In genomic region chr6:156662025-156662445, GRCh38 we compare ENCODE assay signal across 9 cellular contexts.
DNase-seq lines count a peak whose midpoint lies in the region; ATAC-seq and TF ChIP-seq lines count a peak whose summit lies in the region.
"Had no signal": no experiment of that assay in that cellular context is flagged by ENCODE, and none has a peak within 500 bp of the region (broad histone marks: within the 10 kb centered on the region; RNA-seq: fewer than 3 reads in every experiment).

No MANE protein-coding gene starts in this region.

- in situ Hi-C loops in GM13977 (cut with MboI; ENCODE audit: low pct_unique_long_range_greater_than_20kb, low sequenced_read_pairs, unreplicated experiment), result no loop called here

- no peak overlapping the region for H3K27ac Mint-ChIP-seq in activated CD8-positive, alpha-beta T cell treated with anti-CD3 and anti-CD28 coated beads, Interleukin-2, amount 10 ng/mL, durations not matched to agents 7 days and 5 days

- H3K4me3 Mint-ChIP-seq in activated CD8-positive, alpha-beta T cell treated with anti-CD3 and anti-CD28 coated beads, Interleukin-2, amount 10 ng/mL, durations not matched to agents 7 days and 5 days, result no peak overlapping the region

- no peaks in the 10 kb centered on the region for H3K9me3 Mint-ChIP-seq in activated CD8-positive, alpha-beta T cell treated with anti-CD3 and anti-CD28 coated beads, Interleukin-2, amount 10 ng/mL, durations not matched to agents 7 days and 5 days (ENCODE audit: insufficient read depth)

- H4K20me1 ChIP-seq in MM.1S (ENCODE audit: insufficient read depth, low read length), result no peaks in the 10 kb centered on the region

- CTCF ChIA-PET in AG04449 (lab: Yijun Ruan, JAX), result no interaction called here
- CTCF ChIA-PET in activated CD8-positive, alpha-beta T cell treated with anti-CD3 and anti-CD28 coated beads, Interleukin-2, amount 10 ng/mL, durations not matched to agents 7 days and 5 days (lab: Charles Lee), result no interaction called here

- H3F3A ChIP-seq in MM.1S (ENCODE audit: insufficient read depth, low read length), result no peaks in the 10 kb centered on the region

- TF ChIP-seq CTCF in AG04449 (IDR thresholded peaks at IDR 0.05; ENCODE audit: insufficient read depth, low read length, missing control alignments) (peak; percentile 27), GM13977 (IDR thresholded peaks at IDR 0.05; ENCODE audit: extremely low read depth, insufficient read depth, missing control alignments) (peak; percentile 57), left lung (IDR thresholded peaks at IDR 0.05) (peak in 1 of 2 donors; percentile 22), MM.1S (IDR thresholded peaks at IDR 0.05; ENCODE audit: low read length) (no peak)

- H3K36me3 Mint-ChIP-seq in activated CD8-positive, alpha-beta T cell treated with anti-CD3 and anti-CD28 coated beads, Interleukin-2, amount 10 ng/mL, durations not matched to agents 7 days and 5 days (ENCODE audit: low read depth), result no peaks in the 10 kb centered on the region

- DNase-seq in AG04449 (ENCODE audit: low read depth, low spot score), result peak; percentile 45
- DNase-seq in GM13977 (ENCODE audit: low spot score), result peak; percentile 45
- DNase-seq in activated CD8-positive, alpha-beta T cell treated with anti-CD3 and anti-CD28 coated beads, Interleukin-2, amount 10 ng/mL, durations not matched to agents 7 days and 5 days, result peak; percentile 61
- DNase-seq in left lung, result no peak
- no peak for DNase-seq in HPDE6-E6E7 (ENCODE audit: extremely low spot score)
- DNase-seq in MM.1S, result no peak
- no peak for DNase-seq in A172 (ENCODE audit: low spot score)

- peak; percentile 63 for ATAC-seq in activated CD8-positive, alpha-beta T cell treated with anti-CD3 and anti-CD28 coated beads, Interleukin-2, amount 10 ng/mL, durations not matched to agents 7 days and 5 days
- peak; percentile 60 for ATAC-seq in left lung
- ATAC-seq in GM18498 (IDR thresholded peaks at IDR 0.05; ENCODE audit: unreplicated experiment), result no peak
- ATAC-seq: GM12878 had no signal

- H3K36me3 ChIP-seq in left lung (no peaks in the 10 kb centered on the region), MM.1S (replicated peaks; ENCODE audit: insufficient read depth, low read length) (no peaks in the 10 kb centered on the region)

- H3K79me2 ChIP-seq in MM.1S (ENCODE audit: low read length), result no peaks in the 10 kb centered on the region

- H3K9me2 ChIP-seq in MM.1S (replicated peaks; ENCODE audit: insufficient read depth, low read length), result no peaks in the 10 kb centered on the region

- H3K9me3 ChIP-seq in left lung, result no peaks in the 10 kb centered on the region
- H3K9me3 ChIP-seq in MM.1S (replicated peaks; ENCODE audit: insufficient read depth, low read length), result no peaks in the 10 kb centered on the region

- H3K27me3 Mint-ChIP-seq in activated CD8-positive, alpha-beta T cell treated with anti-CD3 and anti-CD28 coated beads, Interleukin-2, amount 10 ng/mL, durations not matched to agents 7 days and 5 days (ENCODE audit: low read depth), result peaks cover 17% of the 10 kb centered on the region

- no peak overlapping the region for H2AFZ ChIP-seq in MM.1S (ENCODE audit: low read length)

- no peak overlapping the region for H3K9ac ChIP-seq in MM.1S (ENCODE audit: low read length)

- H3K27me3 ChIP-seq in left lung, result no peaks in the 10 kb centered on the region
- no peaks in the 10 kb centered on the region for H3K27me3 ChIP-seq in MM.1S (replicated peaks; ENCODE audit: insufficient read depth, low read length)

- intact Hi-C loops in left lung (cut with DNase I), result no loop called here

- POLR2A ChIA-PET in AG04449 (lab: Yijun Ruan, JAX), result no interaction called here
- POLR2A ChIA-PET in activated CD8-positive, alpha-beta T cell treated with anti-CD3 and anti-CD28 coated beads, Interleukin-2, amount 10 ng/mL, durations not matched to agents 7 days and 5 days (lab: Charles Lee), result no interaction called here

- no peak overlapping the region for H3K4me3 ChIP-seq in AG04449 (ENCODE audit: low read depth, low read length)
- no peak overlapping the region for H3K4me3 ChIP-seq in left lung
- H3K4me3 ChIP-seq in MM.1S (ENCODE audit: low read length), result no peak overlapping the region
- H3K4me3 ChIP-seq: GM12878 had no signal

- peaks cover 4% of the 10 kb centered on the region for H3K4me1 Mint-ChIP-seq in activated CD8-positive, alpha-beta T cell treated with anti-CD3 and anti-CD28 coated beads, Interleukin-2, amount 10 ng/mL, durations not matched to agents 7 days and 5 days (ENCODE audit: low read depth)

- H3K4me2 ChIP-seq in MM.1S (ENCODE audit: low read depth, low read length), result no peak overlapping the region

- H3K27ac ChIP-seq in left lung (no peak overlapping the region), MM.1S (ENCODE audit: low read length) (no peak overlapping the region)

- H3K4me1 ChIP-seq in left lung (no peaks in the 10 kb centered on the region), MM.1S (ENCODE audit: low read length) (no peaks in the 10 kb centered on the region)

Comparison
In these comparisons a context has a peak if more than half of its experiments do, and no peak if none do; other contexts are left out.
1. DNase-seq: peak in AG04449 (single experiment), GM13977 (single experiment) and activated CD8-positive, alpha-beta T cell treated with anti-CD3 and anti-CD28 coated beads, Interleukin-2, amount 10 ng/mL, durations not matched to agents 7 days and 5 days (single experiment); none in left lung (0 of 2), HPDE6-E6E7 (single experiment), MM.1S (single experiment) and A172 (single experiment).